9 cellular contexts compared by ENCODE assay signal in the genomic region with DNA sequence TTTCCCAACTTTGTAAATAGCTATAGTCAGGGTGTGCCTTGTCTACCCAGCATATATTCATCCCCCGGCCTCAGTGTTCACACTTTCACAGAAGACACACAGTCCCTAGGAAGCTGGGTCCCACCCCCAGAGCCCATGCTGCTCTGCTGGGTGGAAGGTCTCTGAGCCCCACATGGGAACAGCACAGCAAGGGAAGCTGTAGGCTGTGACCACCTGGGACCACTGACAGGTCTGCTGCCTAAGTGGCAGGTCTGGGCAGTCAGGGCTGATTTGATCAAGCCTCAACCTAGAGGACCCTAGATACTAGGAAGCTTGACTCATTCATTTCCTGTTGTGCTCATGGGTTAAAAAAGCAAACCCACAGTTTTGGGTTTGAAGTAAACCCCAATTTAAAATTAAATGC. TPM values are rescaled to one million over a fixed set of nuclear protein-coding genes. Genes with fewer than 3 reads are reported as not detected.
DNase-seq lines count a peak whose midpoint lies in the region; ATAC-seq lines count a peak whose summit lies in the region.
"Had no signal": no experiment of that assay in that cellular context is flagged by ENCODE, and none has a peak within 500 bp of the region (broad histone marks: within the 10 kb centered on the region; RNA-seq: fewer than 3 reads in every experiment).

No MANE protein-coding gene starts in this region.

- peak; percentile 50 for ATAC-seq in activated T-helper 17 cell treated with anti-CD3 and anti-CD28 coated beads, Interleukin-2, amount 50 U/mL, for 72 hours (replicated peaks)
- ATAC-seq in naive B cell (ENCODE audit: low read depth in 2 of 2) (no peak), GM18867 (IDR thresholded peaks at IDR 0.05; ENCODE audit: unreplicated experiment) (no peak)

- peaks cover 38% of the 10 kb centered on the region for H3K36me3 Mint-ChIP-seq in activated T-helper 17 cell treated with anti-CD3 and anti-CD28 coated beads, Interleukin-2, amount 50 U/mL, for 72 hours (ENCODE audit: low read depth)
- H3K36me3 Mint-ChIP-seq in naive B cell: peaks cover 1 to 13% of the 10 kb centered on the region in 2 donors

- no peaks in the 10 kb centered on the region for H3K27me3 Mint-ChIP-seq in activated T-helper 17 cell treated with anti-CD3 and anti-CD28 coated beads, Interleukin-2, amount 50 U/mL, for 72 hours
- no peaks in the 10 kb centered on the region for H3K27me3 Mint-ChIP-seq in naive B cell

- H3K27ac ChIP-seq in mesendoderm (ENCODE audit: low read depth, low read length): no peak overlapping the region

- no peak overlapping the region for H2BK120ac ChIP-seq in mesendoderm (ENCODE audit: low read depth, low read length)

- H3K9me3 Mint-ChIP-seq in activated T-helper 17 cell treated with anti-CD3 and anti-CD28 coated beads, Interleukin-2, amount 50 U/mL, for 72 hours: no peaks in the 10 kb centered on the region
- H3K9me3 Mint-ChIP-seq in naive B cell: peaks cover 0 to 6% (median 3%) of the 10 kb centered on the region in 7 donors

- no peaks in the 10 kb centered on the region for H3K79me1 ChIP-seq in mesendoderm (ENCODE audit: low read length)

- no CpG with 5 or more reads among the region's 1 CpG for WGBS in mesendoderm (ENCODE audit: extremely low coverage, insufficient coverage, low lambda C conversion rate)

- H3K23ac ChIP-seq in mesendoderm (ENCODE audit: low read length): no peak overlapping the region

- no peak overlapping the region for H3K4ac ChIP-seq in mesendoderm (ENCODE audit: low read depth, low read length)

- peak; percentile 52 to 56 for DNase-seq in stimulated activated CD4-positive, alpha-beta T cell treated with anti-CD3 and anti-CD28 coated beads, Interleukin-15, amount 100 ng/mL, for 48 hours (ENCODE audit: low read depth in 2 of 2)
- DNase-seq in stimulated activated CD4-positive, alpha-beta T cell treated with anti-CD3 and anti-CD28 coated beads, Interleukin-12 subunit alpha, Interleukin-12 subunit beta, amount 100 ng/mL, for 4 hours: no peak
- no peak for DNase-seq in naive B cell
- DNase-seq in mesendoderm: no peak
- DNase-seq in effector CD8-positive, alpha-beta T cell (lab: John Stamatoyannopoulos, UW): no peak
- no peak for DNase-seq in retina
- DNase-seq: NCI-H1092 had no signal

- no peak overlapping the region for H4K8ac ChIP-seq in mesendoderm (ENCODE audit: low read depth, low read length)

- peak overlapping the region; percentile 55 for H3K4me3 Mint-ChIP-seq in activated T-helper 17 cell treated with anti-CD3 and anti-CD28 coated beads, Interleukin-2, amount 50 U/mL, for 72 hours
- peak overlapping the region in 5 of 8 donors; percentile 12 to 69 (median 30) for H3K4me3 Mint-ChIP-seq in naive B cell

- no peak overlapping the region for H3K4me2 ChIP-seq in mesendoderm (ENCODE audit: low read length)

- no peak overlapping the region for H2AK5ac ChIP-seq in mesendoderm (ENCODE audit: low read length)

- H3K4me1 Mint-ChIP-seq in activated T-helper 17 cell treated with anti-CD3 and anti-CD28 coated beads, Interleukin-2, amount 50 U/mL, for 72 hours: peaks cover 57% of the 10 kb centered on the region
- peaks cover 71 to 81% (median 78%) of the 10 kb centered on the region in 3 donors for H3K4me1 Mint-ChIP-seq in naive B cell

- no peaks in the 10 kb centered on the region for H3K27me3 ChIP-seq in mesendoderm (ENCODE audit: insufficient read depth, low read length, poor library complexity)

- no peak overlapping the region for H3K9ac ChIP-seq in mesendoderm (ENCODE audit: low read length)

- no peak overlapping the region for H4K5ac ChIP-seq in mesendoderm (ENCODE audit: low read length)

- no peak overlapping the region for H2BK5ac ChIP-seq in mesendoderm (ENCODE audit: low read length)

- no peaks in the 10 kb centered on the region for H3K4me1 ChIP-seq in mesendoderm (ENCODE audit: control insufficient read depth, low read depth, low read length)

- H3K27ac Mint-ChIP-seq in activated T-helper 17 cell treated with anti-CD3 and anti-CD28 coated beads, Interleukin-2, amount 50 U/mL, for 72 hours: peak overlapping the region; percentile 89
- peak overlapping the region; percentile 55 to 100 (median 90) for H3K27ac Mint-ChIP-seq in naive B cell

- no peak overlapping the region for H3K4me3 ChIP-seq in mesendoderm (ENCODE audit: low read length)

- H3K56ac ChIP-seq in mesendoderm (ENCODE audit: low read length): no peak overlapping the region

- no peak overlapping the region for H3K18ac ChIP-seq in mesendoderm (ENCODE audit: low read length)

- H3K36me3 ChIP-seq in mesendoderm (ENCODE audit: control insufficient read depth, insufficient read depth, low read length): no peaks in the 10 kb centered on the region

- H2BK15ac ChIP-seq in mesendoderm (replicated peaks; ENCODE audit: low read depth): no peak overlapping the region

- H3K79me2 ChIP-seq in mesendoderm (ENCODE audit: control insufficient read depth, insufficient read depth, low read length): no peaks in the 10 kb centered on the region

RNA-seq across cellular contexts. Expression of gene IL10RA, which starts 16.8 kb away (rescaled TPM):
- 100 to 1,000 TPM in 1 of 2 donors, 10 to 100 TPM in 1; 63.0 to 108 TPM for total RNA-seq in activated T-helper 17 cell treated with anti-CD3 and anti-CD28 coated beads, Interleukin-2, amount 50 U/mL, for 72 hours
- 10 to 100 TPM; 49.8 to 63.1 (median 56.2) TPM for polyA plus RNA-seq in naive B cell (ENCODE audit: low read depth in 6 of 6)
- polyA plus RNA-seq in mesendoderm (2013, experiment 1 of 2): 0.06 TPM
- 0.10 TPM for polyA plus RNA-seq in mesendoderm (2013, experiment 2 of 2)

Comparison
In these comparisons a context has a peak if more than half of its experiments do, and no peak if none do; other contexts are left out.
1. DNase-seq: peak in stimulated activated CD4-positive, alpha-beta T cell treated with anti-CD3 and anti-CD28 coated beads, Interleukin-15, amount 100 ng/mL, for 48 hours (2 of 2); none in stimulated activated CD4-positive, alpha-beta T cell treated with anti-CD3 and anti-CD28 coated beads, Interleukin-12 subunit alpha, Interleukin-12 subunit beta, amount 100 ng/mL, for 4 hours (single experiment), naive B cell (single experiment), mesendoderm (single experiment), effector CD8-positive, alpha-beta T cell (single experiment) and retina (single experiment).